ENCODE assay signal across 1 cellular context in genomic region chr17:68379150-68379510, GRCh38.
TF ChIP-seq lines count a peak whose summit lies in the region.

No MANE protein-coding gene starts in this region.

TF ChIP-seq in H1, 55 proteins besides CTCF, POLR2A, EP300 and RAD21 (continued from another document):
- no peak for TF ChIP-seq E2F6 (IDR thresholded peaks at IDR 0.05)
